In genomic region chr4:164948943-164949342, GRCh38 we compare ENCODE assay signal across 27 cellular contexts. TPM values are rescaled to one million over a fixed set of nuclear protein-coding genes. Genes with fewer than 3 reads are reported as not detected.
"Had no signal": no experiment of that assay in that cellular context is flagged by ENCODE, and none has a peak within 500 bp of the region (broad histone marks: within the 10 kb centered on the region; RNA-seq: fewer than 3 reads in every experiment).

No MANE protein-coding gene starts in this region.

- H3K4me1 Mint-ChIP-seq: activated CD4-positive, alpha-beta T cell treated with anti-CD3 and anti-CD28 coated beads for 36 hours; activated CD4-positive, alpha-beta T cell treated with anti-CD3 and anti-CD28 coated beads, Interleukin-2, amount 10 ng/mL, durations not matched to agents 24 days and 14 days; activated naive CD4-positive, alpha-beta T cell treated with anti-CD3 and anti-CD28 coated beads, Interleukin-2, amount 10 ng/mL, durations not matched to agents 7 days and 5 days; activated naive CD8-positive, alpha-beta T cell treated with anti-CD3 and anti-CD28 coated beads, Interleukin-2, amount 10 ng/mL, durations not matched to agents 7 days and 5 days; central memory CD8-positive, alpha-beta T cell had no signal

- H3K9me3 Mint-ChIP-seq: activated CD4-positive, alpha-beta memory T cell treated with anti-CD3 and anti-CD28 coated beads for 36 hours; activated CD4-positive, alpha-beta T cell treated with anti-CD3 and anti-CD28 coated beads, Interleukin-2, amount 10 ng/mL, durations not matched to agents 24 days and 14 days; activated naive CD4-positive, alpha-beta T cell treated with anti-CD3 and anti-CD28 coated beads, Interleukin-2, amount 10 ng/mL, durations not matched to agents 7 days and 5 days; activated naive CD8-positive, alpha-beta T cell treated with anti-CD3 and anti-CD28 coated beads, Interleukin-2, amount 10 ng/mL, durations not matched to agents 7 days and 5 days; activated T-helper 1 cell treated with anti-CD3 and anti-CD28 coated beads, Interleukin-12 subunit alpha, Interleukin-12 subunit beta, Interleukin-2, Interleukin-4 antibody, amounts not matched to agents 30 ng/mL and 10 ng/mL and 1 ng/mL, durations not matched to agents 14 hours and 24 hours and 36 hours; central memory CD8-positive, alpha-beta T cell; dendritic cell treated with granulocyte-macrophage colony-stimulating factor and Interleukin-4, amounts not matched to agents 40 ng/mL and 50 ng/mL, for 4 days; endodermal cell had no signal

- H3K27ac Mint-ChIP-seq: activated CD4-positive, alpha-beta memory T cell treated with anti-CD3 and anti-CD28 coated beads for 36 hours; activated CD4-positive, alpha-beta T cell treated with anti-CD3 and anti-CD28 coated beads for 36 hours; activated CD4-positive, alpha-beta T cell treated with anti-CD3 and anti-CD28 coated beads, Interleukin-2, amount 10 ng/mL, durations not matched to agents 24 days and 14 days; activated CD8-positive, alpha-beta memory T cell treated with anti-CD3 and anti-CD28 coated beads, Interleukin-2, amount 10 ng/mL, durations not matched to agents 7 days and 5 days; activated CD8-positive, alpha-beta T cell treated with anti-CD3 and anti-CD28 coated beads, Interleukin-2, amount 10 ng/mL, durations not matched to agents 7 days and 5 days; activated naive CD4-positive, alpha-beta T cell treated with anti-CD3 and anti-CD28 coated beads, Interleukin-2, amount 10 ng/mL, durations not matched to agents 7 days and 5 days; activated naive CD4-positive, alpha-beta T cell treated with anti-CD3 and anti-CD28 coated beads, Interleukin-2, amount 50 U/mL, for 72 hours; activated naive CD8-positive, alpha-beta T cell treated with anti-CD3 and anti-CD28 coated beads, Interleukin-2, amount 10 ng/mL, durations not matched to agents 7 days and 5 days; activated T-helper 1 cell treated with anti-CD3 and anti-CD28 coated beads, Interleukin-12 subunit alpha, Interleukin-12 subunit beta, Interleukin-2, Interleukin-4 antibody, amounts not matched to agents 30 ng/mL and 10 ng/mL and 1 ng/mL, durations not matched to agents 14 hours and 24 hours and 36 hours; dendritic cell treated with granulocyte-macrophage colony-stimulating factor and Interleukin-4, amounts not matched to agents 40 ng/mL and 50 ng/mL, for 4 days; endodermal cell had no signal

- DNase-seq: activated CD4-positive, alpha-beta memory T cell treated with anti-CD3 and anti-CD28 coated beads for 36 hours; activated CD4-positive, alpha-beta T cell treated with anti-CD3 and anti-CD28 coated beads for 36 hours; activated CD4-positive, alpha-beta T cell treated with anti-CD3 and anti-CD28 coated beads, Interleukin-2, amount 10 ng/mL, durations not matched to agents 24 days and 14 days; activated CD4-positive, CD25-positive, alpha-beta regulatory T cell; activated CD4-positive, CD25-positive, alpha-beta regulatory T cell treated with anti-CD3 and anti-CD28 coated beads, Interleukin-2, amount 50 U/mL, for 72 hours; activated CD8-positive, alpha-beta memory T cell treated with anti-CD3 and anti-CD28 coated beads, Interleukin-2, amount 10 ng/mL, durations not matched to agents 7 days and 5 days; activated CD8-positive, alpha-beta memory T cell treated with anti-CD3 and anti-CD28 coated beads, Interleukin-2, amount 50 U/mL, for 4 hours; activated CD8-positive, alpha-beta T cell treated with anti-CD3 and anti-CD28 coated beads, Interleukin-2, amount 10 ng/mL, durations not matched to agents 7 days and 5 days; activated gamma-delta T cell; activated naive CD4-positive, alpha-beta T cell; activated naive CD4-positive, alpha-beta T cell treated with anti-CD3 and anti-CD28 coated beads, Interleukin-2, amount 10 ng/mL, durations not matched to agents 7 days and 5 days; activated naive CD8-positive, alpha-beta T cell treated with anti-CD3 and anti-CD28 coated beads, Interleukin-2, amount 10 ng/mL, durations not matched to agents 7 days and 5 days; activated T-cell treated with anti-CD3 and anti-CD28 coated beads, Interleukin-2, amount 50 U/mL, for 1 hour; activated T-cell treated with anti-CD3 and anti-CD28 coated beads, Interleukin-2, amount 50 U/mL, for 48 hours; brain microvascular endothelial cell; dorsolateral prefrontal cortex; effector memory CD4-positive, alpha-beta T cell; foreskin fibroblast; head of caudate nucleus; T-helper 2 cell had no signal

- H3K4me3 Mint-ChIP-seq: activated CD4-positive, alpha-beta memory T cell treated with anti-CD3 and anti-CD28 coated beads for 36 hours; activated CD4-positive, alpha-beta T cell treated with anti-CD3 and anti-CD28 coated beads for 36 hours; activated CD4-positive, alpha-beta T cell treated with anti-CD3 and anti-CD28 coated beads, Interleukin-2, amount 10 ng/mL, durations not matched to agents 24 days and 14 days; activated CD8-positive, alpha-beta memory T cell treated with anti-CD3 and anti-CD28 coated beads, Interleukin-2, amount 10 ng/mL, durations not matched to agents 7 days and 5 days; activated CD8-positive, alpha-beta T cell treated with anti-CD3 and anti-CD28 coated beads, Interleukin-2, amount 10 ng/mL, durations not matched to agents 7 days and 5 days; activated naive CD4-positive, alpha-beta T cell treated with anti-CD3 and anti-CD28 coated beads, Interleukin-2, amount 10 ng/mL, durations not matched to agents 7 days and 5 days; activated naive CD8-positive, alpha-beta T cell treated with anti-CD3 and anti-CD28 coated beads, Interleukin-2, amount 10 ng/mL, durations not matched to agents 7 days and 5 days; activated T-helper 1 cell treated with anti-CD3 and anti-CD28 coated beads, Interleukin-12 subunit alpha, Interleukin-12 subunit beta, Interleukin-2, Interleukin-4 antibody, amounts not matched to agents 30 ng/mL and 10 ng/mL and 1 ng/mL, durations not matched to agents 14 hours and 24 hours and 36 hours; central memory CD8-positive, alpha-beta T cell; dendritic cell treated with granulocyte-macrophage colony-stimulating factor and Interleukin-4, amounts not matched to agents 40 ng/mL and 50 ng/mL, for 4 days; endodermal cell had no signal

- H3K36me3 Mint-ChIP-seq: activated CD4-positive, alpha-beta memory T cell treated with anti-CD3 and anti-CD28 coated beads for 36 hours; activated CD8-positive, alpha-beta memory T cell treated with anti-CD3 and anti-CD28 coated beads, Interleukin-2, amount 10 ng/mL, durations not matched to agents 7 days and 5 days; activated naive CD4-positive, alpha-beta T cell treated with anti-CD3 and anti-CD28 coated beads, Interleukin-2, amount 10 ng/mL, durations not matched to agents 7 days and 5 days; activated naive CD8-positive, alpha-beta T cell treated with anti-CD3 and anti-CD28 coated beads, Interleukin-2, amount 10 ng/mL, durations not matched to agents 7 days and 5 days had no signal

- ATAC-seq: activated CD4-positive, alpha-beta T cell treated with anti-CD3 and anti-CD28 coated beads for 36 hours; activated CD8-positive, alpha-beta memory T cell treated with anti-CD3 and anti-CD28 coated beads, Interleukin-2, amount 10 ng/mL, durations not matched to agents 7 days and 5 days; activated CD8-positive, alpha-beta T cell treated with anti-CD3 and anti-CD28 coated beads, Interleukin-2, amount 10 ng/mL, durations not matched to agents 7 days and 5 days; esophagus mucosa had no signal

RNA-seq across cellular contexts. Expression of gene TRIM61, which starts 28.5 kb away (rescaled TPM):
- total RNA-seq: epithelial cell of proximal tubule, esophagus mucosa had no signal
